Comparison of ENCODE assay signal across 9 cellular contexts in genomic region chr9:126432659-126433058, GRCh38.
"Had no signal": no experiment of that assay in that cellular context is flagged by ENCODE, and none has a peak within 500 bp of the region (broad histone marks: within the 10 kb centered on the region; RNA-seq: fewer than 3 reads in every experiment).

No MANE protein-coding gene starts in this region.

- H3K27ac ChIP-seq: GM23248, HL-60 had no signal

- H3K4me3 Mint-ChIP-seq: HFFc6 had no signal

- H3K4me3 ChIP-seq: GM23248, HAP-1, K562 had no signal

- ATAC-seq: HCT116, HepG2, K562 had no signal

- H3K9me3 ChIP-seq: HAP-1 had no signal

- H3K36me3 ChIP-seq: HAP-1 had no signal

- DNase-seq: GM23248, GOT3, H7, HFFc6 had no signal

- H3K27ac Mint-ChIP-seq: HFFc6 had no signal

- H3K9ac ChIP-seq: GM23248 had no signal

- H3K9me3 Mint-ChIP-seq: HFFc6 had no signal

- H2AFZ ChIP-seq: GM23248 had no signal
